In genomic region chr6:38320817-38321216, GRCh38 we compare ENCODE assay signal across 14 cellular contexts.
DNase-seq lines count a peak whose midpoint lies in the region; ATAC-seq and TF ChIP-seq lines count a peak whose summit lies in the region.
"Had no signal": no experiment of that assay in that cellular context is flagged by ENCODE, and none has a peak within 500 bp of the region (broad histone marks: within the 10 kb centered on the region; RNA-seq: fewer than 3 reads in every experiment).

No MANE protein-coding gene starts in this region.

- peaks cover 0 to 2% (median 0%) of the 10 kb centered on the region in 3 donors for H3K27me3 Mint-ChIP-seq in CD14-positive monocyte (ENCODE audit: low read depth in 3 of 3)
- H3K27me3 Mint-ChIP-seq: activated CD4-positive, alpha-beta memory T cell treated with anti-CD3 and anti-CD28 coated beads, Interleukin-2, amount 10 ng/mL, durations not matched to agents 7 days and 5 days had no signal

- H3K36me3 Mint-ChIP-seq in CD14-positive monocyte, result peaks cover 0 to 1% of the 10 kb centered on the region in 2 donors

- no peak for TF ChIP-seq POLR2A in suprapubic skin (IDR thresholded peaks at IDR 0.05)

- H3K9ac ChIP-seq in colonic mucosa (ENCODE audit: low read depth in 2 of 2, low read length in 2 of 2), result no peak overlapping the region

- DNase-seq in NCI-H146 treated with DMSO at 0.1 percent for 48 hours (lab: John Stamatoyannopoulos, UW; ENCODE audit: unreplicated experiment) (peak; percentile 44), colonic mucosa (no peak), suprapubic skin (ENCODE audit: low spot score in 2 of 2) (no peak), CD14-positive monocyte (ENCODE audit: low spot score) (no peak)
- no peak for DNase-seq in activated effector memory CD4-positive, alpha-beta T cell treated with anti-CD3 and anti-CD28 coated beads, Interleukin-2, amount 50 U/mL, for 16 hours
- DNase-seq: activated CD4-positive, alpha-beta memory T cell treated with anti-CD3 and anti-CD28 coated beads, Interleukin-2, amount 10 ng/mL, durations not matched to agents 7 days and 5 days; activated naive CD4-positive, alpha-beta T cell treated with anti-CD3 and anti-CD28 coated beads for 36 hours; DMS53; esophagus squamous epithelium; ovary; PC-3 had no signal

- H3K27ac Mint-ChIP-seq in CD14-positive monocyte, result peak overlapping the region in 1 of 7 donors; percentile 55
- H3K27ac Mint-ChIP-seq: activated CD4-positive, alpha-beta memory T cell treated with anti-CD3 and anti-CD28 coated beads, Interleukin-2, amount 10 ng/mL, durations not matched to agents 7 days and 5 days; activated naive CD4-positive, alpha-beta T cell treated with anti-CD3 and anti-CD28 coated beads for 36 hours had no signal

- intact Hi-C loops in colonic mucosa (cut with DNase I) (no loop called here), CD14-positive monocyte (cut with micrococcal nuclease) (loop anchor here in 1 of 2 donors (5.0 kb wide), 1 partner anchor 229 kb away; no protein-coding TSS in a partner anchor)

- peaks cover 0 to 2% (median 0%) of the 10 kb centered on the region in 7 donors for H3K9me3 Mint-ChIP-seq in CD14-positive monocyte
- H3K9me3 Mint-ChIP-seq: activated CD4-positive, alpha-beta memory T cell treated with anti-CD3 and anti-CD28 coated beads, Interleukin-2, amount 10 ng/mL, durations not matched to agents 7 days and 5 days; activated naive CD4-positive, alpha-beta T cell treated with anti-CD3 and anti-CD28 coated beads for 36 hours had no signal

- no peak overlapping the region for H3K4me3 ChIP-seq in colonic mucosa
- H3K4me3 ChIP-seq in suprapubic skin, result no peak overlapping the region
- H3K4me3 ChIP-seq: esophagus squamous epithelium, ovary had no signal

- no peaks in the 10 kb centered on the region for H3K4me1 Mint-ChIP-seq in CD14-positive monocyte
- H3K4me1 Mint-ChIP-seq: activated CD4-positive, alpha-beta memory T cell treated with anti-CD3 and anti-CD28 coated beads, Interleukin-2, amount 10 ng/mL, durations not matched to agents 7 days and 5 days had no signal

- H3K9me3 ChIP-seq in colonic mucosa (no peaks in the 10 kb centered on the region), suprapubic skin (no peaks in the 10 kb centered on the region)
- H3K9me3 ChIP-seq: esophagus squamous epithelium, ovary had no signal

- ATAC-seq in GM18498 (IDR thresholded peaks at IDR 0.05; ENCODE audit: unreplicated experiment) (peak; percentile 68), GM19463 (IDR thresholded peaks at IDR 0.05; ENCODE audit: unreplicated experiment) (peak; percentile 82), HG02884 (IDR thresholded peaks at IDR 0.05; ENCODE audit: unreplicated experiment) (peak; percentile 56)
- ATAC-seq: PC-3 had no signal

- TF ChIP-seq EP300 in suprapubic skin (IDR thresholded peaks at IDR 0.05), result no peak

- H3K4me3 Mint-ChIP-seq in CD14-positive monocyte, result no peak overlapping the region
- H3K4me3 Mint-ChIP-seq: activated CD4-positive, alpha-beta memory T cell treated with anti-CD3 and anti-CD28 coated beads, Interleukin-2, amount 10 ng/mL, durations not matched to agents 7 days and 5 days; activated naive CD4-positive, alpha-beta T cell treated with anti-CD3 and anti-CD28 coated beads for 36 hours had no signal

- no peaks in the 10 kb centered on the region for H3K36me3 ChIP-seq in colonic mucosa
- no peaks in the 10 kb centered on the region for H3K36me3 ChIP-seq in suprapubic skin
- H3K36me3 ChIP-seq: esophagus squamous epithelium, ovary had no signal

- 84% methylated on average over 6 of the region's 6 CpGs for WGBS in suprapubic skin

- no peaks in the 10 kb centered on the region for H3K27me3 ChIP-seq in colonic mucosa
- H3K27me3 ChIP-seq in suprapubic skin, result no peaks in the 10 kb centered on the region
- H3K27me3 ChIP-seq: esophagus squamous epithelium, ovary had no signal

- no peak for TF ChIP-seq CTCF in colonic mucosa (IDR thresholded peaks at IDR 0.05)
- TF ChIP-seq CTCF in suprapubic skin (IDR thresholded peaks at IDR 0.05), result no peak
- no peak for TF ChIP-seq CTCF in CD14-positive monocyte (IDR thresholded peaks at IDR 0.05)

- H3K4me1 ChIP-seq in colonic mucosa (no peaks in the 10 kb centered on the region), suprapubic skin (no peaks in the 10 kb centered on the region)
- H3K4me1 ChIP-seq: esophagus squamous epithelium had no signal

- H3K27ac ChIP-seq in colonic mucosa (no peak overlapping the region), suprapubic skin (no peak overlapping the region)
- H3K27ac ChIP-seq: esophagus squamous epithelium, ovary had no signal
